ENCODE assay signal across 1 cellular context in genomic region chr11:111344032-111344431, GRCh38.
TF ChIP-seq lines count a peak whose summit lies in the region.

No MANE protein-coding gene starts in this region.

TF ChIP-seq in H1, 55 proteins besides CTCF, POLR2A, EP300 and RAD21 (continued from another document):
- TF ChIP-seq GABPA (IDR thresholded peaks at IDR 0.05; ENCODE audit: borderline replicate concordance, insufficient read depth, low read length) (no peak), ATF3 (IDR thresholded peaks at IDR 0.05; ENCODE audit: insufficient read depth, low read depth, low read length) (no peak), TAF1 (IDR thresholded peaks at IDR 0.05; ENCODE audit: low read depth, low read length) (no peak), SIX5 (IDR thresholded peaks at IDR 0.05; ENCODE audit: low read depth, low read length) (no peak), CBX5 (IDR thresholded peaks at IDR 0.05; ENCODE audit: low read depth, low read length) (no peak), SP1 (IDR thresholded peaks at IDR 0.05; ENCODE audit: low read depth, low read length) (no peak), SP2 (IDR thresholded peaks at IDR 0.05; ENCODE audit: low read length) (no peak), ASH2L (IDR thresholded peaks at IDR 0.05; ENCODE audit: low read length) (no peak)
